ENCODE assay signal across 22 cellular contexts in the genomic region with DNA sequence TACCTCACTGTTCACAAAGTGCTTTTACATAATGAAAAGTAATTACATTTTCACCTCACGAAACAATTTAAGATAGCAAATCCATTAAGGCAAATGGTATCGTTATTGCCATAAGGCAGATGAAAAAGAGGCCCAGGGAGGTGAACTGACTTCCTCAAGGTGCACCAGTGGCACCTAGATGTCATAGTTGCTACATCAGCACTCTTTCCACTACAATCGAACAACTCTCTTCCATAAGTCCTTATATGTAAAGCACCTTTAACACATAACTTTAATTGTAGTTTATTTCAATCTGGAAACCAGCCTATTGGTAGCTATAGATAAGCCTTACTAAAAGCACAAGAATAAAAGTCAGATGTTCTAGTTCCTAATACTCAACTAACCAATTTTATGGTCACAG.
"Had no signal": no experiment of that assay in that cellular context is flagged by ENCODE, and none has a peak within 500 bp of the region (broad histone marks: within the 10 kb centered on the region; RNA-seq: fewer than 3 reads in every experiment).

No MANE protein-coding gene starts in this region.

- H3K4me3 ChIP-seq: coronary artery, esophagus muscularis mucosa, gastrocnemius medialis, left ventricle myocardium inferior, lower lobe of right lung, sigmoid colon, skin epidermis, testis, tibial nerve, upper lobe of right lung, vagina had no signal

- FAIRE-seq: kidney had no signal

- H3K27ac ChIP-seq: coronary artery, esophagus muscularis mucosa, gastrocnemius medialis, left ventricle myocardium inferior, lower lobe of right lung, neutrophil, sigmoid colon, skin epidermis, testis, tibial nerve, upper lobe of right lung, vagina had no signal

- H3K9me3 ChIP-seq: esophagus muscularis mucosa, gastrocnemius medialis, left ventricle myocardium inferior, lower lobe of right lung, neutrophil, sigmoid colon, testis, tibial nerve, upper lobe of right lung, vagina had no signal

- H3K4me1 ChIP-seq: lower lobe of right lung, testis, upper lobe of right lung had no signal

- DNase-seq: effector CD4-positive, alpha-beta T cell; gastrocnemius medialis; immature natural killer cell; kidney; left cardiac atrium; left ventricle myocardium inferior; lower lobe of right lung; mesenchymal stem cell; midbrain; sigmoid colon; stimulated activated CD4-positive, alpha-beta T cell treated with anti-CD3 and anti-CD28 coated beads, Interleukin-2, amount 100 ng/mL, for 24 hours; stimulated activated CD4-positive, alpha-beta T cell treated with anti-CD3 and anti-CD28 coated beads, Interleukin-4, amount 100 ng/mL, for 4 hours; stimulated activated naive B cell treated with anti-CD40 and anti-IgM and Interleukin-4, amounts not matched to agents 10 μg/mL and 1 μg/mL and 100 μg/mL, for 72 hours; stimulated activated naive CD8-positive, alpha-beta T cell treated with anti-CD3 and anti-CD28 coated beads, Interleukin-15, amount 100 ng/mL, for 72 hours; testis; upper lobe of right lung had no signal

- H3K27ac Mint-ChIP-seq: immature natural killer cell; stimulated activated naive B cell treated with anti-CD40 and anti-IgM and Interleukin-4, amounts not matched to agents 10 μg/mL and 1 μg/mL and 100 μg/mL, for 72 hours; stimulated activated naive CD8-positive, alpha-beta T cell treated with anti-CD3 and anti-CD28 coated beads, Interleukin-15, amount 100 ng/mL, for 72 hours had no signal

- H3K4me3 Mint-ChIP-seq: immature natural killer cell; stimulated activated naive B cell treated with anti-CD40 and anti-IgM and Interleukin-4, amounts not matched to agents 10 μg/mL and 1 μg/mL and 100 μg/mL, for 72 hours; stimulated activated naive CD8-positive, alpha-beta T cell treated with anti-CD3 and anti-CD28 coated beads, Interleukin-15, amount 100 ng/mL, for 72 hours had no signal

- H3K9me3 Mint-ChIP-seq: immature natural killer cell; stimulated activated naive B cell treated with anti-CD40 and anti-IgM and Interleukin-4, amounts not matched to agents 10 μg/mL and 1 μg/mL and 100 μg/mL, for 72 hours; stimulated activated naive CD8-positive, alpha-beta T cell treated with anti-CD3 and anti-CD28 coated beads, Interleukin-15, amount 100 ng/mL, for 72 hours had no signal

- H3K27me3 Mint-ChIP-seq: stimulated activated naive B cell treated with anti-CD40 and anti-IgM and Interleukin-4, amounts not matched to agents 10 μg/mL and 1 μg/mL and 100 μg/mL, for 72 hours; stimulated activated naive CD8-positive, alpha-beta T cell treated with anti-CD3 and anti-CD28 coated beads, Interleukin-15, amount 100 ng/mL, for 72 hours had no signal

- H3K27me3 ChIP-seq: esophagus muscularis mucosa, gastrocnemius medialis, neutrophil, sigmoid colon, testis, tibial nerve, upper lobe of right lung, vagina had no signal

- H3K36me3 ChIP-seq: neutrophil, vagina had no signal

- ATAC-seq: gastrocnemius medialis; left cardiac atrium; lower lobe of right lung; stimulated activated naive B cell treated with anti-CD40 and anti-IgM and Interleukin-4, amounts not matched to agents 10 μg/mL and 1 μg/mL and 100 μg/mL, for 72 hours; stimulated activated naive CD8-positive, alpha-beta T cell treated with anti-CD3 and anti-CD28 coated beads, Interleukin-15, amount 100 ng/mL, for 72 hours; upper lobe of right lung had no signal
